Comparison of ENCODE assay signal across 14 cellular contexts in genomic region chr9:135388530-135388929, GRCh38.
A peak's percentile ranks its signal among the peaks of the same experiment; 100 is the strongest.
DNase-seq lines count a peak whose midpoint lies in the region; ATAC-seq and TF ChIP-seq lines count a peak whose summit lies in the region.
"Had no signal": no experiment of that assay in that cellular context is flagged by ENCODE, and none has a peak within 500 bp of the region (broad histone marks: within the 10 kb centered on the region; RNA-seq: fewer than 3 reads in every experiment).

No MANE protein-coding gene starts in this region.

- no peak overlapping the region for H2BK5ac ChIP-seq in neuronal stem cell (ENCODE audit: low read length)

- no peak overlapping the region for H2AK5ac ChIP-seq in neuronal stem cell (ENCODE audit: low read depth, low read length)

- H3K9me3 ChIP-seq in Karpas-422 (ENCODE audit: low read length) (no peaks in the 10 kb centered on the region), neuronal stem cell (replicated peaks in 1 of 2; ENCODE audit: control insufficient read depth in 2 of 2, insufficient read depth in 1 of 2, low read depth in 1 of 2, low read length in 2 of 2) (no peaks in the 10 kb centered on the region)

- H2BK120ac ChIP-seq in neuronal stem cell (ENCODE audit: low read depth, low read length), result no peak overlapping the region

- H3K27me3 ChIP-seq in Karpas-422 (ENCODE audit: low read length) (no peaks in the 10 kb centered on the region), neuronal stem cell (ENCODE audit: control insufficient read depth in 3 of 3, insufficient read depth in 3 of 3, low read depth in 1 of 3, low read length in 3 of 3) (no peaks in the 10 kb centered on the region)

- H3K9ac ChIP-seq in Karpas-422 (ENCODE audit: low read length) (no peak overlapping the region), neuronal stem cell (ENCODE audit: low read depth, low read length, poor library complexity) (no peak overlapping the region)

- ATAC-seq in HG03460 (IDR thresholded peaks at IDR 0.05; ENCODE audit: unreplicated experiment) (no peak), GM19328 (IDR thresholded peaks at IDR 0.05; ENCODE audit: unreplicated experiment) (no peak)
- ATAC-seq: GM23338 had no signal

- H3K18ac ChIP-seq in neuronal stem cell (ENCODE audit: low read length), result peak overlapping the region; percentile 11

- H3K4ac ChIP-seq in neuronal stem cell (ENCODE audit: low read length), result no peak overlapping the region

- no peak overlapping the region for H3K4me2 ChIP-seq in Karpas-422 (ENCODE audit: low read depth, low read length, poor library complexity, severe bottlenecking)
- H3K4me2 ChIP-seq in neuronal stem cell (ENCODE audit: insufficient read depth, low read length, poor library complexity, severe bottlenecking), result no peak overlapping the region
- H3K4me2 ChIP-seq: GM23338 had no signal

- H2BK12ac ChIP-seq in neuronal stem cell (ENCODE audit: low read length), result peak overlapping the region; percentile 7

- H3K79me2 ChIP-seq in Karpas-422 (ENCODE audit: low read length), result no peaks in the 10 kb centered on the region

- no peaks in the 10 kb centered on the region for H3K79me1 ChIP-seq in neuronal stem cell (ENCODE audit: low read depth, low read length)

- H3K9me2 ChIP-seq in Karpas-422 (replicated peaks; ENCODE audit: insufficient read depth, low read length), result no peaks in the 10 kb centered on the region

- no peak overlapping the region for H3K14ac ChIP-seq in neuronal stem cell (ENCODE audit: low read length)

- in situ Hi-C loops in G401 (cut with HindIII; ENCODE audit: low sequenced_read_pairs), result no loop called here
- in situ Hi-C loops in SK-MEL-5 (cut with HindIII; ENCODE audit: low pct_unique_long_range_greater_than_20kb, low sequenced_read_pairs), result no loop called here
- in situ Hi-C loops in GM13977 (cut with MboI; ENCODE audit: low pct_unique_long_range_greater_than_20kb, low sequenced_read_pairs, unreplicated experiment), result no loop called here

- H3K36me3 ChIP-seq in Karpas-422 (ENCODE audit: insufficient read depth, low read length) (no peaks in the 10 kb centered on the region), neuronal stem cell (replicated peaks in 1 of 2; ENCODE audit: control insufficient read depth in 2 of 2, insufficient read depth in 2 of 2, low read length in 2 of 2) (no peaks in the 10 kb centered on the region)

- H3K27ac ChIP-seq in Karpas-422 (ENCODE audit: low read length) (no peak overlapping the region), neuronal stem cell (replicated peaks; ENCODE audit: low read length) (no peak overlapping the region)

- H4K8ac ChIP-seq in neuronal stem cell (ENCODE audit: low read depth, low read length), result no peak overlapping the region

- H3K4me1 ChIP-seq in Karpas-422 (ENCODE audit: low read length) (no peaks in the 10 kb centered on the region), neuronal stem cell (ENCODE audit: control insufficient read depth in 2 of 2, insufficient read depth in 1 of 2, low read depth in 1 of 2, low read length in 2 of 2) (peaks cover 0 to 1% of the 10 kb centered on the region in 2 donors)

- no peaks in the 10 kb centered on the region for H4K20me1 ChIP-seq in Karpas-422 (ENCODE audit: insufficient read depth, low read depth, low read length)

- no peak overlapping the region for H2BK15ac ChIP-seq in neuronal stem cell (ENCODE audit: low read length)

- no peak for TF ChIP-seq CTCF in GM13977 (IDR thresholded peaks at IDR 0.05; ENCODE audit: extremely low read depth, insufficient read depth, missing control alignments)

- DNase-seq in G401 (ENCODE audit: low spot score) (peak; percentile 24), Karpas-422 (peak; percentile 46), SK-MEL-5 (ENCODE audit: low read depth, low spot score) (peak; percentile 37), neuronal stem cell (ENCODE audit: low spot score) (no peak), NCI-H187 (lab: John Stamatoyannopoulos, UW) (no peak), GM13977 (ENCODE audit: low spot score) (no peak)
- DNase-seq: CD4-positive, alpha-beta memory T cell; COR-L47; DMS53; DMS79 treated with DMSO at 0.1 percent for 48 hours; H9 had no signal

- no peak overlapping the region for H3K4me3 ChIP-seq in Karpas-422 (ENCODE audit: low read length)
- H3K4me3 ChIP-seq in neuronal stem cell (ENCODE audit: low read length in 2 of 2), result peak overlapping the region in 1 of 2 donors; percentile 16
- H3K4me3 ChIP-seq: GM23338 had no signal

- H2AFZ ChIP-seq in Karpas-422 (ENCODE audit: low read length), result no peak overlapping the region
- no peak overlapping the region for H2AFZ ChIP-seq in neuronal stem cell (ENCODE audit: low read length)
- H2AFZ ChIP-seq: GM23338 had no signal

- no peak overlapping the region for H3K23ac ChIP-seq in neuronal stem cell (ENCODE audit: low read depth, low read length, poor library complexity)

- H4K91ac ChIP-seq in neuronal stem cell (ENCODE audit: low read depth, low read length, poor library complexity), result no peak overlapping the region

- no CpG with 5 or more reads among the region's 8 CpGs for WGBS in neuronal stem cell (ENCODE audit: extremely low coverage in 2 of 2, insufficient read length in 2 of 2, insufficient replicate concordance in 1 of 2), 2 donors

Comparison
In these comparisons a context has a peak if more than half of its experiments do, and no peak if none do; other contexts are left out.
1. DNase-seq: peak in G401 (single experiment), Karpas-422 (single experiment) and SK-MEL-5 (single experiment); none in neuronal stem cell (single experiment), NCI-H187 (0 of 2) and GM13977 (single experiment).